ENCODE assay signal across 8 cellular contexts in genomic region chr4:107823870-107824366, GRCh38. TPM values are rescaled to one million over a fixed set of nuclear protein-coding genes. Genes with fewer than 3 reads are reported as not detected.
DNase-seq lines count a peak whose midpoint lies in the region; ATAC-seq, FAIRE-seq and TF ChIP-seq lines count a peak whose summit lies in the region.

No MANE protein-coding gene starts in this region.

- TF ChIP-seq CTCF in 22Rv1 (IDR thresholded peaks at IDR 0.05) (no peak), mucosa of descending colon (IDR thresholded peaks at IDR 0.05) (no peak)

- no peak for TF ChIP-seq POLR2A in H54 (IDR thresholded peaks at IDR 0.05; ENCODE audit: low read depth, low read length)

- intact Hi-C loops in mucosa of descending colon (cut with DNase I, micrococcal nuclease), result no loop called here

- peak overlapping the region; percentile 91 for H3K27ac ChIP-seq in 22Rv1
- peak overlapping the region; percentile 91 for H3K27ac ChIP-seq in duodenal mucosa (ENCODE audit: low read depth, low read length)

- no peak for FAIRE-seq in H54 (lab: Jason Lieb, UNC)

- H3K27me3 ChIP-seq in duodenal mucosa (ENCODE audit: control insufficient read depth in 1 of 2, insufficient read depth in 2 of 2, low read length in 2 of 2), result no peaks in the 10 kb centered on the region

- ATAC-seq in mucosa of descending colon (no peak), GM18498 (IDR thresholded peaks at IDR 0.05; ENCODE audit: unreplicated experiment) (no peak)

- no peaks in the 10 kb centered on the region for H3K36me3 ChIP-seq in duodenal mucosa (ENCODE audit: control insufficient read depth in 1 of 2, insufficient read depth in 2 of 2, low read length in 2 of 2)
- H3K36me3 ChIP-seq in mucosa of descending colon (ENCODE audit: low read depth), result no peaks in the 10 kb centered on the region

- peak overlapping the region; percentile 69 to 71 for H3K4me3 ChIP-seq in duodenal mucosa (ENCODE audit: low read depth in 1 of 2, low read length in 2 of 2)
- peak overlapping the region; percentile 46 for H3K4me3 ChIP-seq in mucosa of descending colon

- peaks cover 3 to 6% of the 10 kb centered on the region in 2 donors for H3K4me1 ChIP-seq in duodenal mucosa (ENCODE audit: control insufficient read depth in 1 of 2, insufficient read depth in 2 of 2, low read length in 2 of 2)
- H3K4me1 ChIP-seq in mucosa of descending colon (ENCODE audit: low read depth), result peaks cover 9% of the 10 kb centered on the region

- no peaks in the 10 kb centered on the region for H3K9me3 ChIP-seq in duodenal mucosa (ENCODE audit: control insufficient read depth in 1 of 2, low read length in 2 of 2)
- no peaks in the 10 kb centered on the region for H3K9me3 ChIP-seq in mucosa of descending colon

- peak overlapping the region; percentile 67 to 74 for H3K9ac ChIP-seq in duodenal mucosa (ENCODE audit: low read depth in 1 of 2, low read length in 2 of 2)

- peak; percentile 64 for DNase-seq in HS-27A (ENCODE audit: low read depth)
- no peak for DNase-seq in mucosa of descending colon
- DNase-seq in H54 (ENCODE audit: insufficient read length, low spot score), result no peak
- no peak for DNase-seq in medulla oblongata (ENCODE audit: extremely low spot score)
- no peak for DNase-seq in CD1c-positive myeloid dendritic cell (ENCODE audit: extremely low spot score)

RNA-seq across cellular contexts. Expression of gene SGMS2, which starts 0.8 kb away (rescaled TPM):
- total RNA-seq in mucosa of descending colon, result 10 to 100 TPM; 37.5 to 47.8 (median 43.2) TPM
